ENCODE assay signal across 1 cellular context in genomic region chr1:109989656-109990653, GRCh38.
TF ChIP-seq lines count a peak whose summit lies in the region.

No MANE protein-coding gene starts in this region.

TF ChIP-seq in GM23338, 12 proteins besides CTCF, POLR2A, EP300 and RAD21 (continued from another document):
- TF ChIP-seq REST (IDR thresholded peaks at IDR 0.05; ENCODE audit: unreplicated experiment) (no peak), ZNF462 (CRISPR knock-in tag; IDR thresholded peaks at IDR 0.05) (no peak), ZNF331 (CRISPR knock-in tag; IDR thresholded peaks at IDR 0.05; ENCODE audit: low read depth) (no peak), ETS1 (IDR thresholded peaks at IDR 0.05) (no peak), ZNF114 (CRISPR knock-in tag; IDR thresholded peaks at IDR 0.05) (no peak)
